In genomic region chr3:106071306-106071705, GRCh38 we compare ENCODE assay signal across 27 cellular contexts.
"Had no signal": no experiment of that assay in that cellular context is flagged by ENCODE, and none has a peak within 500 bp of the region (broad histone marks: within the 10 kb centered on the region; RNA-seq: fewer than 3 reads in every experiment).

No MANE protein-coding gene starts in this region.

- H3K4me3 Mint-ChIP-seq: central memory CD8-positive, alpha-beta T cell; effector memory CD8-positive, alpha-beta T cell; memory B cell; naive B cell; natural killer cell treated with Interleukin-12 subunit alpha and Interleukin-12 subunit beta and Interleukin-15 and Interleukin-18, amount 100 ng/mL, for 72 hours; neural progenitor cell; type B pancreatic cell had no signal

- H3K4me3 ChIP-seq: coronary artery, esophagus squamous epithelium, gastrocnemius medialis, lung, mucosa of descending colon, neural progenitor cell, ovary, right lobe of liver, tibial artery had no signal

- H3K9me3 Mint-ChIP-seq: effector memory CD8-positive, alpha-beta T cell; memory B cell had no signal

- H3K36me3 Mint-ChIP-seq: naive B cell; natural killer cell treated with Interleukin-12 subunit alpha and Interleukin-12 subunit beta and Interleukin-15 and Interleukin-18, amount 100 ng/mL, for 72 hours; type B pancreatic cell had no signal

- H3K9ac ChIP-seq: neural progenitor cell had no signal

- H2AFZ ChIP-seq: neural progenitor cell had no signal

- ATAC-seq: effector memory CD8-positive, alpha-beta T cell; gastrocnemius medialis; mucosa of descending colon; natural killer cell treated with Interleukin-12 subunit alpha and Interleukin-12 subunit beta and Interleukin-15 and Interleukin-18, amount 100 ng/mL, for 72 hours; right lobe of liver had no signal

- H3K4me1 Mint-ChIP-seq: neural progenitor cell had no signal

- H3K27ac ChIP-seq: coronary artery, esophagus squamous epithelium, neural progenitor cell, right lobe of liver, testis had no signal

- H3K4me1 ChIP-seq: neural progenitor cell, right lobe of liver, testis had no signal

- H3K36me3 ChIP-seq: esophagus squamous epithelium, gastrocnemius medialis, neural progenitor cell, ovary, right lobe of liver, tibial artery had no signal

- DNase-seq: dermis blood vessel endothelial cell; effector memory CD8-positive, alpha-beta T cell; erythroblast; esophagus squamous epithelium; gastrocnemius medialis; head of caudate nucleus; mucosa of descending colon; naive B cell; nucleus accumbens; ovary; posterior cingulate gyrus; right lobe of liver; small intestine; stimulated activated CD4-positive, alpha-beta T cell treated with anti-CD3 and anti-CD28 coated beads, Interleukin-15, amount 100 ng/mL, for 24 hours; stimulated activated CD4-positive, alpha-beta T cell treated with anti-CD3 and anti-CD28 coated beads, Interleukin-4, amount 100 ng/mL, for 1 hour; stimulated activated CD8-positive, alpha-beta memory T cell treated with anti-CD3 and anti-CD28 coated beads, Interleukin-4, amount 100 ng/mL, for 48 hours; stimulated activated naive CD4-positive, alpha-beta T cell; substantia nigra; tibial artery had no signal

- H3K4me2 ChIP-seq: neural progenitor cell had no signal

- H3K9me3 ChIP-seq: esophagus squamous epithelium, gastrocnemius medialis, mucosa of descending colon, ovary, right lobe of liver, testis, tibial artery had no signal

- H3K27ac Mint-ChIP-seq: effector memory CD8-positive, alpha-beta T cell; memory B cell; neural progenitor cell; type B pancreatic cell had no signal

- H3K27me3 Mint-ChIP-seq: central memory CD8-positive, alpha-beta T cell; effector memory CD8-positive, alpha-beta T cell; memory B cell; naive B cell; natural killer cell treated with Interleukin-12 subunit alpha and Interleukin-12 subunit beta and Interleukin-15 and Interleukin-18, amount 100 ng/mL, for 72 hours; type B pancreatic cell had no signal

- H3K27me3 ChIP-seq: esophagus squamous epithelium, gastrocnemius medialis, neural progenitor cell, ovary, right lobe of liver, testis, tibial artery had no signal
